1 cellular context compared by ENCODE assay signal in the genomic region with DNA sequence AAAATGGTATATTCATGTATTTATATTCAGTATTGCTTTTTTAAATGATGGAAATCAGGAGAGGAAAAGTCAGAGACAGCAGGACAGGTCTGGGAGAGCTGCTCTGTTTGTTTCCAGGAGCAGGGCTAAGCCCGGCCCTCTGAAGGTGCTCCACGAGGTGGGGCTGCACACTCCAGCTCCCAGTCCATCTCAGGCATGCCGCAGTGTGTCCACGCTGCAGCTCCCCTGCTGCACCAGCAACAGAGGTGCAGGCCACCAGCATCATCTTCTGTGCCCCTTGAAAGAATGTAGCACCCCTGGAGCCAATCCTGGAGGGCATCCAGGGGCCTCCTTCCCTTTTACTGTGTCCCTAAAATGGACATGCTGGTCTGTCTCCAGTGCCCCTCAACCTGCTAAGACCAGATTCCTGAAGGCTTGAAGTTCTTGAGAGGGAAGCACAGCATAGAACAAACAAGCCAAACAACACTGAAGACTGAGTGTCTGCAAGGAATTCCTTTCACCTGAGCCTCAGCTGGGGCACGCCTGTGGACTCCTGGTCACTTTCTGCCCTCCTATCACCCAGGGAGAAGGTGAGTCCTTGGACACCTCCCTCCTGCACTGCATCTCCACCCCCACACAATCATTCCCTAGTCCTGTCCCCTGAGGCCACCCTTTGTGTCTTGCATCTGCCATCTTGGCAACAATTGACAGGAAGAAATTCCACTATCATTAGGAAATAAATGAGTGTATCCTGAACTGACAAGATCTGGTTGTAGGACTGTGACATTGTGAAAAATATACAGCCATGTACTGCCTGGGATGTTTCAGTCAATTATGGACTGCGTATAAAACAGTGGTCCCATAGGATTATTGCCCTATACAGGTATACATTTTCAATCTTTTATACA.
TF ChIP-seq lines count a peak whose summit lies in the region.

No MANE protein-coding gene starts in this region.

TF ChIP-seq in H1, 55 proteins besides CTCF, POLR2A, EP300 and RAD21 (continued from another document):
- TF ChIP-seq, protein P1, sequence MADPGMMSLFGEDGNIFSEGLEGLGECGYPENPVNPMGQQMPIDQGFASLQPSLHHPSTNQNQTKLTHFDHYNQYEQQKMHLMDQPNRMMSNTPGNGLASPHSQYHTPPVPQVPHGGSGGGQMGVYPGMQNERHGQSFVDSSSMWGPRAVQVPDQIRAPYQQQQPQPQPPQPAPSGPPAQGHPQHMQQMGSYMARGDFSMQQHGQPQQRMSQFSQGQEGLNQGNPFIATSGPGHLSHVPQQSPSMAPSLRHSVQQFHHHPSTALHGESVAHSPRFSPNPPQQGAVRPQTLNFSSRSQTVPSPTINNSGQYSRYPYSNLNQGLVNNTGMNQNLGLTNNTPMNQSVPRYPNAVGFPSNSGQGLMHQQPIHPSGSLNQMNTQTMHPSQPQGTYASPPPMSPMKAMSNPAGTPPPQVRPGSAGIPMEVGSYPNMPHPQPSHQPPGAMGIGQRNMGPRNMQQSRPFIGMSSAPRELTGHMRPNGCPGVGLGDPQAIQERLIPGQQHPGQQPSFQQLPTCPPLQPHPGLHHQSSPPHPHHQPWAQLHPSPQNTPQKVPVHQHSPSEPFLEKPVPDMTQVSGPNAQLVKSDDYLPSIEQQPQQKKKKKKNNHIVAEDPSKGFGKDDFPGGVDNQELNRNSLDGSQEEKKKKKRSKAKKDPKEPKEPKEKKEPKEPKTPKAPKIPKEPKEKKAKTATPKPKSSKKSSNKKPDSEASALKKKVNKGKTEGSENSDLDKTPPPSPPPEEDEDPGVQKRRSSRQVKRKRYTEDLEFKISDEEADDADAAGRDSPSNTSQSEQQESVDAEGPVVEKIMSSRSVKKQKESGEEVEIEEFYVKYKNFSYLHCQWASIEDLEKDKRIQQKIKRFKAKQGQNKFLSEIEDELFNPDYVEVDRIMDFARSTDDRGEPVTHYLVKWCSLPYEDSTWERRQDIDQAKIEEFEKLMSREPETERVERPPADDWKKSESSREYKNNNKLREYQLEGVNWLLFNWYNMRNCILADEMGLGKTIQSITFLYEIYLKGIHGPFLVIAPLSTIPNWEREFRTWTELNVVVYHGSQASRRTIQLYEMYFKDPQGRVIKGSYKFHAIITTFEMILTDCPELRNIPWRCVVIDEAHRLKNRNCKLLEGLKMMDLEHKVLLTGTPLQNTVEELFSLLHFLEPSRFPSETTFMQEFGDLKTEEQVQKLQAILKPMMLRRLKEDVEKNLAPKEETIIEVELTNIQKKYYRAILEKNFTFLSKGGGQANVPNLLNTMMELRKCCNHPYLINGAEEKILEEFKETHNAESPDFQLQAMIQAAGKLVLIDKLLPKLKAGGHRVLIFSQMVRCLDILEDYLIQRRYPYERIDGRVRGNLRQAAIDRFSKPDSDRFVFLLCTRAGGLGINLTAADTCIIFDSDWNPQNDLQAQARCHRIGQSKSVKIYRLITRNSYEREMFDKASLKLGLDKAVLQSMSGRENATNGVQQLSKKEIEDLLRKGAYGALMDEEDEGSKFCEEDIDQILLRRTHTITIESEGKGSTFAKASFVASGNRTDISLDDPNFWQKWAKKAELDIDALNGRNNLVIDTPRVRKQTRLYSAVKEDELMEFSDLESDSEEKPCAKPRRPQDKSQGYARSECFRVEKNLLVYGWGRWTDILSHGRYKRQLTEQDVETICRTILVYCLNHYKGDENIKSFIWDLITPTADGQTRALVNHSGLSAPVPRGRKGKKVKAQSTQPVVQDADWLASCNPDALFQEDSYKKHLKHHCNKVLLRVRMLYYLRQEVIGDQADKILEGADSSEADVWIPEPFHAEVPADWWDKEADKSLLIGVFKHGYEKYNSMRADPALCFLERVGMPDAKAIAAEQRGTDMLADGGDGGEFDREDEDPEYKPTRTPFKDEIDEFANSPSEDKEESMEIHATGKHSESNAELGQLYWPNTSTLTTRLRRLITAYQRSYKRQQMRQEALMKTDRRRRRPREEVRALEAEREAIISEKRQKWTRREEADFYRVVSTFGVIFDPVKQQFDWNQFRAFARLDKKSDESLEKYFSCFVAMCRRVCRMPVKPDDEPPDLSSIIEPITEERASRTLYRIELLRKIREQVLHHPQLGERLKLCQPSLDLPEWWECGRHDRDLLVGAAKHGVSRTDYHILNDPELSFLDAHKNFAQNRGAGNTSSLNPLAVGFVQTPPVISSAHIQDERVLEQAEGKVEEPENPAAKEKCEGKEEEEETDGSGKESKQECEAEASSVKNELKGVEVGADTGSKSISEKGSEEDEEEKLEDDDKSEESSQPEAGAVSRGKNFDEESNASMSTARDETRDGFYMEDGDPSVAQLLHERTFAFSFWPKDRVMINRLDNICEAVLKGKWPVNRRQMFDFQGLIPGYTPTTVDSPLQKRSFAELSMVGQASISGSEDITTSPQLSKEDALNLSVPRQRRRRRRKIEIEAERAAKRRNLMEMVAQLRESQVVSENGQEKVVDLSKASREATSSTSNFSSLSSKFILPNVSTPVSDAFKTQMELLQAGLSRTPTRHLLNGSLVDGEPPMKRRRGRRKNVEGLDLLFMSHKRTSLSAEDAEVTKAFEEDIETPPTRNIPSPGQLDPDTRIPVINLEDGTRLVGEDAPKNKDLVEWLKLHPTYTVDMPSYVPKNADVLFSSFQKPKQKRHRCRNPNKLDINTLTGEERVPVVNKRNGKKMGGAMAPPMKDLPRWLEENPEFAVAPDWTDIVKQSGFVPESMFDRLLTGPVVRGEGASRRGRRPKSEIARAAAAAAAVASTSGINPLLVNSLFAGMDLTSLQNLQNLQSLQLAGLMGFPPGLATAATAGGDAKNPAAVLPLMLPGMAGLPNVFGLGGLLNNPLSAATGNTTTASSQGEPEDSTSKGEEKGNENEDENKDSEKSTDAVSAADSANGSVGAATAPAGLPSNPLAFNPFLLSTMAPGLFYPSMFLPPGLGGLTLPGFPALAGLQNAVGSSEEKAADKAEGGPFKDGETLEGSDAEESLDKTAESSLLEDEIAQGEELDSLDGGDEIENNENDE (IDR thresholded peaks at IDR 0.05; ENCODE audit: insufficient replicate concordance, low read length), result no peak
- no peak for TF ChIP-seq TEAD4 (IDR thresholded peaks at IDR 0.05; ENCODE audit: low read depth, low read length)
- no peak for TF ChIP-seq TAF1 (IDR thresholded peaks at IDR 0.05; ENCODE audit: low read depth, low read length)
- no peak for TF ChIP-seq ASH2L (IDR thresholded peaks at IDR 0.05; ENCODE audit: low read length)
- no peak for TF ChIP-seq RFX5 (IDR thresholded peaks at IDR 0.05; ENCODE audit: borderline replicate concordance, low read depth, low read length)
- TF ChIP-seq SUZ12 (IDR thresholded peaks at IDR 0.05; ENCODE audit: low read length), result no peak
- TF ChIP-seq SIN3A (conservative IDR thresholded peaks at IDR 0.05 in 1 of 2, IDR thresholded peaks at IDR 0.05 in 1 of 2; ENCODE audit: low read depth in 1 of 2, low read length in 2 of 2), result no peak
- no peak for TF ChIP-seq PHF8 (conservative IDR thresholded peaks at IDR 0.05; ENCODE audit: low read depth, low read length)
- TF ChIP-seq, protein P2, sequence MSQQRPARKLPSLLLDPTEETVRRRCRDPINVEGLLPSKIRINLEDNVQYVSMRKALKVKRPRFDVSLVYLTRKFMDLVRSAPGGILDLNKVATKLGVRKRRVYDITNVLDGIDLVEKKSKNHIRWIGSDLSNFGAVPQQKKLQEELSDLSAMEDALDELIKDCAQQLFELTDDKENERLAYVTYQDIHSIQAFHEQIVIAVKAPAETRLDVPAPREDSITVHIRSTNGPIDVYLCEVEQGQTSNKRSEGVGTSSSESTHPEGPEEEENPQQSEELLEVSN (IDR thresholded peaks at IDR 0.05), result no peak
- no peak for TF ChIP-seq BACH1 (IDR thresholded peaks at IDR 0.05; ENCODE audit: low read length)
- TF ChIP-seq NRF1 (IDR thresholded peaks at IDR 0.05; ENCODE audit: low read depth, low read length), result no peak
